8 cellular contexts compared by ENCODE assay signal in the genomic region with DNA sequence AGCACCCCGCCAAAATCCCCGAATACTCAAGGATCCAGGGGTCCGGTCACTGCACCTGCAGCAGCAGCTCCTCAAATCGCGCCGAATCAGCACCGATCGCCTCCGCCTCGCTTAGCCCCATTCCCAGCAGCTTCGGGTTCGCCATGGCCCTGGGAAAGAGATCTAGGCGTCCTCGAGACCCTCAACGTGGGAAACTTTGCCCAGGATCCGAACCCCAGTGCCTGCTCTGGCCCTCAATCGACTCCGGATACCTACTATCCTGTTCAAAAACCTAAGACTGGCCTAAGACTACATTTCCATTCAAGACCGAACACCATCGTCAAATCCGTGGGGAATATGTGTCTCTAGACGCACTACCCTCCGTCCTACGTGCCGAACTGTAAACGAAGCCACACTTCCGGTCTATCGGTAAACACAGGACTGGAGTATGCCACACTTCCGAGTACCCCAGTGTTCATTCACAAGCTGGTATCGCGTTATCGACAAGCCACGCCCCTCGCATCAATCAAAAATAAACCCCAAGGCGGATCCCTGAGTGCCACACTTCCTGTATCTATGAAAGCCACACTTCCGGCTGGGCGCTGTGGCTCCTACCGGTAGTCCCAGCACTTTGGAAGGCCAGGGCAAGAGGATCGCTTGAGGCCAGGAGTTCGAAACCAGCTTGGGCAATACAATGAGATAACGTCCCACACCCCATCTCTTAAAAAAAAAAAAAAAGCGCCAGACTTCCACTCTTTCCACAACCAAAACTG. TPM values are rescaled to one million over a fixed set of nuclear protein-coding genes. Genes with fewer than 3 reads are reported as not detected.
DNase-seq lines count a peak whose midpoint lies in the region; ATAC-seq, FAIRE-seq and TF ChIP-seq lines count a peak whose summit lies in the region.

A gene (minus strand): TSS at position 385 of the 752 bp plus-strand sequence. CDS start 240 bp downstream, at position 145.

- H3K9me3 Mint-ChIP-seq in chondrocyte (ENCODE audit: low read depth), result no peaks in the 10 kb centered on the region

- intact Hi-C loops in kidney (cut with DNase I), result no loop called here

- H3K4me1 ChIP-seq in kidney (ENCODE audit: control insufficient read depth in 1 of 2, insufficient read depth in 1 of 2, low read depth in 1 of 2, low read length in 2 of 2), result peaks cover 3 to 7% of the 10 kb centered on the region in 2 donors

- peak within 1 kb of the TSS; percentile 9 to 65 for H3K9ac ChIP-seq in kidney (ENCODE audit: low read length in 2 of 2)

- peak; percentile 94 for FAIRE-seq in kidney (lab: Jason Lieb, UNC)

- peak within 1 kb of the TSS; percentile 92 to 97 for H3K27ac ChIP-seq in kidney (ENCODE audit: low read depth in 2 of 2, low read length in 2 of 2)

- DNase-seq in AG09319 (ENCODE audit: extremely low read depth, low read depth), result peak; percentile 97
- DNase-seq in NCI-H460 (ENCODE audit: extremely low read depth, low read depth), result peak; percentile 98
- peak; percentile 89 for DNase-seq in activated CD4-positive, CD25-positive, alpha-beta regulatory T cell treated with anti-CD3 and anti-CD28 coated beads, Interleukin-2, amount 50 U/mL, for 72 hours
- no peak for DNase-seq in chondrocyte (ENCODE audit: low spot score)
- DNase-seq in kidney, result peak; percentile 97
- DNase-seq in stimulated activated CD4-positive, alpha-beta T cell treated with anti-CD3 and anti-CD28 coated beads, Interleukin-15, amount 100 ng/mL, for 24 hours, result peak; percentile 97

- H3K36me3 Mint-ChIP-seq in chondrocyte (ENCODE audit: low read depth), result peaks cover 3% of the 10 kb centered on the region

- peak; percentile 59 for ATAC-seq in GM19025 (IDR thresholded peaks at IDR 0.05; ENCODE audit: low read depth, unreplicated experiment)
- ATAC-seq in HG03354 (IDR thresholded peaks at IDR 0.05; ENCODE audit: poor library complexity, severe bottlenecking, unreplicated experiment), result peak; percentile 66

- H3K27me3 Mint-ChIP-seq in chondrocyte (ENCODE audit: low read depth), result no peaks in the 10 kb centered on the region

- peak within 1 kb of the TSS; percentile 83 to 98 for H3K4me3 ChIP-seq in kidney (ENCODE audit: low read length in 2 of 2)

- no peaks in the 10 kb centered on the region for H3K9me3 ChIP-seq in kidney (ENCODE audit: control insufficient read depth in 1 of 2, low read length in 2 of 2)

- peaks cover 0 to 4% of the 10 kb centered on the region in 2 donors for H3K36me3 ChIP-seq in kidney (ENCODE audit: control insufficient read depth in 1 of 2, insufficient read depth in 2 of 2, low read length in 2 of 2)

- H3K4me1 Mint-ChIP-seq in chondrocyte (ENCODE audit: low read depth), result peaks cover 31% of the 10 kb centered on the region

- TF ChIP-seq CTCF in AG09319 (IDR thresholded peaks at IDR 0.05; ENCODE audit: low read depth, low read length), result peak; percentile 18
- peak; percentile 41 for TF ChIP-seq CTCF in chondrocyte (IDR thresholded peaks at IDR 0.05)
- no peak for TF ChIP-seq CTCF in kidney (IDR thresholded peaks at IDR 0.05; ENCODE audit: borderline replicate concordance, extremely low read depth, insufficient read depth)

- H3K27ac Mint-ChIP-seq in chondrocyte (ENCODE audit: unreplicated experiment), result peak within 1 kb of the TSS; percentile 100

- peak within 1 kb of the TSS; percentile 86 for H3K4me3 Mint-ChIP-seq in chondrocyte (ENCODE audit: unreplicated experiment)

RNA-seq across cellular contexts. Expression of the gene that starts here (rescaled TPM):
- total RNA-seq in NCI-H460 (2014; rRNA removed; shearing (Covaris generic)), result 48.5 and 69.4 TPM in 2 replicates
- polyA plus RNA-seq in NCI-H460 (2014; cell fraction: nucleus; rRNA removed), result 126 and 156 TPM in 2 replicates
- total RNA-seq in chondrocyte (52.1 to 60.2 TPM (median 54.6 TPM) in 3 replicates), kidney (74.0 TPM)
- 97.2 TPM for polyA plus RNA-seq in kidney (ENCODE audit: insufficient read depth, low read depth, low replicate concordance)
